In the genomic region with DNA sequence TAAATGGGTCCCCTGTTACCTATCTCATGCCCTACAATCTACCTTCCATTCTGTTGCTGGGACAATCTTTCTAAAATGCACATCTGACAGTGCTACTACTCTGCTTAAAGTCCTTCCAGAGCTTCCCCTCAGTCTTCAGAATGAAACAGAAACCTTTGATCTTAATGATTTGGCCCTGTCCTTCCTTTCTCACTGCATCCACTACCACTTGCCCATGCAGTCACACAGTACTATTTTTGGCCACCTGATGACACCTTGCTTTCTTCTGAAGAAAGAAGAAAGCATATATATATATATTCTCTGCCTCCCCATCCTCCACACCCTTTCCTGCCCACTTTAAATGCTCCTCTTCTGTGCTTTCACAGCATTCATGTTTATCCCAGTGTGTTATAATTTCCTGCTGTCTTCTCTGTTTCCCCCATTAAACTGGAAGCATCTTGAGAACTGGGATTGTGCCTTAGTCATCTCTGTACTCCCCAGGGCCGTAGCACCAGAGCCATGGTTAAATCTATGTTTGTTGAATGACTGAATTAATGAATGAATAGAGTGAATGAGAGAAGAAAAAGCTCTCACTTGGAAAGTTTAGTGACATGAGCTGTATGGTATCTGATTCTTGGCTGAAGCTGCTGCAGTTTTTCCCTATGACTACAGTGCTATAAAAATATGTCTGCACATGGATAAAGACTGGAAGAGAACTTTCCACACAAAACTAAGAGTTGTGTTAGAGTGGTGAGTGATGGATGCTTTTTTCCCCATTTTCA, we compare ENCODE assay signal across 8 cellular contexts. TPM values are rescaled to one million over a fixed set of nuclear protein-coding genes. Genes with fewer than 3 reads are reported as not detected.
A peak's percentile ranks its signal among the peaks of the same experiment; 100 is the strongest.
DNase-seq lines count a peak whose midpoint lies in the region; ATAC-seq and FAIRE-seq lines count a peak whose summit lies in the region.

No MANE protein-coding gene starts in this region.

- ATAC-seq in GM21619 (IDR thresholded peaks at IDR 0.05; ENCODE audit: unreplicated experiment) (peak; percentile 79), HG03439 (IDR thresholded peaks at IDR 0.05; ENCODE audit: unreplicated experiment) (peak; percentile 86)

- peak; percentile 59 for FAIRE-seq in GM18507 (lab: Jason Lieb, UNC)

- DNase-seq in GM18507 (ENCODE audit: extremely low spot score, insufficient read length, low read depth) (no peak), fibroblast of gingiva (ENCODE audit: low read depth) (peak; percentile 30), HT-29 (ENCODE audit: low spot score) (no peak), NCI-H146 treated with DMSO at 0.1 percent for 48 hours (lab: John Stamatoyannopoulos, UW; ENCODE audit: unreplicated experiment) (no peak), GOT3 (lab: John Stamatoyannopoulos, UW) (no peak)
- DNase-seq in stimulated activated naive CD4-positive, alpha-beta T cell (lab: John Stamatoyannopoulos, UW) = no peak

RNA-seq across cellular contexts. Expression of a gene that starts 56.2 kb away (rescaled TPM):
- total RNA-seq in HT-29 (2014; rRNA removed; shearing (Covaris generic)) = 0.03 TPM in 1 of 2 replicates, not detected in the other
